Comparison of ENCODE assay signal across 27 cellular contexts in genomic region chr11:109775686-109776085, GRCh38.
A peak's percentile ranks its signal among the peaks of the same experiment; 100 is the strongest.
DNase-seq lines count a peak whose midpoint lies in the region; ATAC-seq, FAIRE-seq and TF ChIP-seq lines count a peak whose summit lies in the region.
"Had no signal": no experiment of that assay in that cellular context is flagged by ENCODE, and none has a peak within 500 bp of the region (broad histone marks: within the 10 kb centered on the region; RNA-seq: fewer than 3 reads in every experiment).

No MANE protein-coding gene starts in this region.

- CTCF ChIA-PET in Panc1 (lab: Charles Lee) (no interaction called here), K562 (lab: Yijun Ruan, JAX; ENCODE audit: low intra/inter-chr PET ratio) (no interaction called here)

- H3K4me1 ChIP-seq in GM23338 (ENCODE audit: insufficient read depth) (no peaks in the 10 kb centered on the region), Panc1 (ENCODE audit: control insufficient read depth, insufficient read depth, low read length) (no peaks in the 10 kb centered on the region), K562 (replicated peaks in 1 of 2; ENCODE audit: control insufficient read depth in 2 of 2, insufficient read depth in 2 of 2, low read length in 2 of 2) (no peaks in the 10 kb centered on the region), neural progenitor cell (peaks cover 4% of the 10 kb centered on the region)
- H3K4me1 ChIP-seq: A549 had no signal

- H3K36me3 Mint-ChIP-seq in GM23338 (ENCODE audit: low read depth) (no peaks in the 10 kb centered on the region), neural progenitor cell (no peaks in the 10 kb centered on the region)
- H3K36me3 Mint-ChIP-seq: CD4-positive, alpha-beta memory T cell; CD4-positive, CD25-positive, alpha-beta regulatory T cell; CD8-positive, alpha-beta memory T cell had no signal

- no peaks in the 10 kb centered on the region for H3K9me1 ChIP-seq in K562 (ENCODE audit: control insufficient read depth, insufficient read depth, low read length)

- H3K27me3 ChIP-seq in GM23338 (ENCODE audit: insufficient read depth) (no peaks in the 10 kb centered on the region), Panc1 (ENCODE audit: control insufficient read depth, insufficient read depth, low read length) (no peaks in the 10 kb centered on the region), K562 (ENCODE audit: control insufficient read depth in 2 of 2, insufficient read depth in 2 of 2, low read length in 2 of 2) (no peaks in the 10 kb centered on the region), neural progenitor cell (no peaks in the 10 kb centered on the region)
- H3K27me3 ChIP-seq: BLaER1 treated with 17β-estradiol and CSF1 and Interleukin-3, amounts not matched to agents 10 nM and 100 nM had no signal

- H3K79me2 ChIP-seq in GM23338 (replicated peaks; ENCODE audit: insufficient read depth), result no peaks in the 10 kb centered on the region
- no peaks in the 10 kb centered on the region for H3K79me2 ChIP-seq in K562 (ENCODE audit: control insufficient read depth, insufficient read depth, low read length)
- no peaks in the 10 kb centered on the region for H3K79me2 ChIP-seq in neural progenitor cell (ENCODE audit: low read depth)

- 0 out of 4 replicates have a peak, but pooled peaks of 1 of the 2 experiments have one; percentile 16 for TF ChIP-seq CTCF in GM23338 (conservative IDR thresholded peaks at IDR 0.05; ENCODE audit: low read depth in 2 of 2)
- TF ChIP-seq CTCF in Panc1 (IDR thresholded peaks at IDR 0.05), result 0 out of 2 replicates have a peak, but pooled peaks have one; percentile 6
- TF ChIP-seq CTCF in K562 (IDR thresholded peaks at IDR 0.05 in 2 of 3, conservative IDR thresholded peaks at IDR 0.05 in 1 of 3; ENCODE audit: insufficient read depth in 2 of 3, low read depth in 1 of 3, low read length in 3 of 3), result no peak
- no peak for TF ChIP-seq CTCF in neural progenitor cell (IDR thresholded peaks at IDR 0.05)

- peaks cover 3% of the 10 kb centered on the region; the same call in 1 of the 3 replicates for H3K4me1 Mint-ChIP-seq in GM23338
- peaks cover 19% of the 10 kb centered on the region for H3K4me1 Mint-ChIP-seq in neural progenitor cell
- H3K4me1 Mint-ChIP-seq: B cell; CD4-positive, alpha-beta memory T cell; CD4-positive, CD25-positive, alpha-beta regulatory T cell; CD8-positive, alpha-beta memory T cell had no signal

- 0 out of 2 replicates have a peak, but pooled peaks cover 4% of the 10 kb centered on the region for H3K9me2 ChIP-seq in GM23338 (ENCODE audit: insufficient read depth)

- POLR2A ChIA-PET in Panc1 (lab: Charles Lee), result no interaction called here
- POLR2A ChIA-PET in K562 (lab: Yijun Ruan, JAX), result no interaction called here

- no peak overlapping the region for H3K4me3 ChIP-seq in GM23338
- no peak overlapping the region for H3K4me3 ChIP-seq in Panc1 (ENCODE audit: low read depth in 2 of 2, low read length in 2 of 2)
- H3K4me3 ChIP-seq in K562, result no peak overlapping the region
- no peak overlapping the region for H3K4me3 ChIP-seq in neural progenitor cell
- H3K4me3 ChIP-seq: A549; BLaER1 treated with 17β-estradiol and CSF1 and Interleukin-3, amounts not matched to agents 10 nM and 100 nM; GM12878 had no signal

- BruUV-seq in Panc1 (replicated peaks; lab: Mats Ljungman, UMichigan), result no TSS peak
- no TSS peak for BruUV-seq in K562 (replicated peaks; lab: Mats Ljungman, UMichigan)

- no peak overlapping the region for H3K4me3 Mint-ChIP-seq in GM23338
- H3K4me3 Mint-ChIP-seq in neural progenitor cell, result no peak overlapping the region
- H3K4me3 Mint-ChIP-seq: B cell; CD4-positive, alpha-beta memory T cell; CD4-positive, CD25-positive, alpha-beta regulatory T cell; CD8-positive, alpha-beta memory T cell had no signal

- H3K9me3 Mint-ChIP-seq in GM23338, result no peaks in the 10 kb centered on the region
- peaks cover 7% of the 10 kb centered on the region for H3K9me3 Mint-ChIP-seq in neural progenitor cell
- H3K9me3 Mint-ChIP-seq: CD4-positive, CD25-positive, alpha-beta regulatory T cell had no signal

- no peak overlapping the region for H3K9ac ChIP-seq in K562 (ENCODE audit: insufficient read depth in 1 of 2, low read depth in 2 of 2, low read length in 2 of 2)
- no peak overlapping the region for H3K9ac ChIP-seq in neural progenitor cell
- H3K9ac ChIP-seq: BLaER1 treated with 17β-estradiol and CSF1 and Interleukin-3, amounts not matched to agents 10 nM and 100 nM had no signal

- no peak overlapping the region for H3K27ac Mint-ChIP-seq in GM23338
- H3K27ac Mint-ChIP-seq in neural progenitor cell, result peak overlapping the region; percentile 46
- H3K27ac Mint-ChIP-seq: B cell; CD4-positive, alpha-beta memory T cell; CD4-positive, CD25-positive, alpha-beta regulatory T cell; CD8-positive, alpha-beta memory T cell had no signal

- WGBS in K562 (ENCODE audit: insufficient coverage, low coverage, missing lambda C conversion rate), result 6% methylated on average over 2 of the region's 2 CpGs

- no peak overlapping the region for H3K27ac ChIP-seq in GM23338 (ENCODE audit: low read depth)
- H3K27ac ChIP-seq in Panc1 (ENCODE audit: low read length), result no peak overlapping the region
- H3K27ac ChIP-seq in K562 (ENCODE audit: extremely low read depth, low read depth, low read length), result no peak overlapping the region
- no peak overlapping the region for H3K27ac ChIP-seq in neural progenitor cell
- H3K27ac ChIP-seq: 22Rv1; A549; BLaER1 treated with 17β-estradiol and CSF1 and Interleukin-3, amounts not matched to agents 10 nM and 100 nM; C4-2B had no signal

- H3K4me2 ChIP-seq in GM23338, result no peak overlapping the region
- no peak overlapping the region for H3K4me2 ChIP-seq in K562 (ENCODE audit: insufficient read depth, low read length)
- H3K4me2 ChIP-seq in neural progenitor cell, result no peak overlapping the region
- H3K4me2 ChIP-seq: A549; BLaER1 treated with 17β-estradiol and CSF1 and Interleukin-3, amounts not matched to agents 10 nM and 100 nM had no signal

- H4K20me1 ChIP-seq in GM23338 (replicated peaks; ENCODE audit: insufficient read depth), result no peaks in the 10 kb centered on the region
- H4K20me1 ChIP-seq in K562 (replicated peaks; ENCODE audit: control insufficient read depth, insufficient read depth, low read length), result no peaks in the 10 kb centered on the region
- no peaks in the 10 kb centered on the region for H4K20me1 ChIP-seq in neural progenitor cell (ENCODE audit: low read depth)
- H4K20me1 ChIP-seq: BLaER1 treated with 17β-estradiol and CSF1 and Interleukin-3, amounts not matched to agents 10 nM and 100 nM had no signal

- DNase-seq in GM23338 (ENCODE audit: low spot score), result peak; percentile 6
- no peak for DNase-seq in Panc1 (ENCODE audit: low read depth, low spot score)
- no peak for DNase-seq in K562 (ENCODE audit: extremely low read depth in 1 of 4, low spot score in 3 of 4)
- no peak for DNase-seq in neural progenitor cell (ENCODE audit: low spot score)
- no peak for DNase-seq in kidney glomerular epithelial cell (lab: John Stamatoyannopoulos, UW)
- DNase-seq: AML-193; CD4-positive, alpha-beta memory T cell; CD4-positive, CD25-positive, alpha-beta regulatory T cell; CD8-positive, alpha-beta memory T cell; COR-L47; DMS 273 treated with DMSO at 0.1 percent for 48 hours; DMS153; DMS53; DMS79; DND-41; EL; GDM1 had no signal

- TF ChIP-seq EP300 in K562 (IDR thresholded peaks at IDR 0.05; ENCODE audit: low read length), result no peak

- TF ChIP-seq POLR2A in K562 (conservative IDR thresholded peaks at IDR 0.05), result no peak

- no peaks in the 10 kb centered on the region for H3K9me3 ChIP-seq in Panc1 (ENCODE audit: control insufficient read depth, insufficient read depth, low read depth, low read length)
- no peaks in the 10 kb centered on the region for H3K9me3 ChIP-seq in K562 (replicated peaks; ENCODE audit: control insufficient read depth, insufficient read depth, low read depth, low read length)
- no peaks in the 10 kb centered on the region for H3K9me3 ChIP-seq in neural progenitor cell (ENCODE audit: low read depth)
- H3K9me3 ChIP-seq: A549; BLaER1 treated with 17β-estradiol and CSF1 and Interleukin-3, amounts not matched to agents 10 nM and 100 nM had no signal

- H3K27me3 Mint-ChIP-seq in GM23338 (ENCODE audit: insufficient read depth, low read depth, poor library complexity) (no peaks in the 10 kb centered on the region), neural progenitor cell (ENCODE audit: insufficient read depth, low read depth) (peaks cover 4% of the 10 kb centered on the region)
- H3K27me3 Mint-ChIP-seq: B cell; CD4-positive, alpha-beta memory T cell; CD4-positive, CD25-positive, alpha-beta regulatory T cell had no signal

- H3F3A ChIP-seq in GM23338 (replicated peaks; ENCODE audit: low read depth) (no peaks in the 10 kb centered on the region), neural progenitor cell (ENCODE audit: low read depth) (no peaks in the 10 kb centered on the region)

- H2AFZ ChIP-seq in GM23338 (no peak overlapping the region; the same call in 1 of the 2 replicates), K562 (ENCODE audit: low read depth, low read length) (no peak overlapping the region), neural progenitor cell (replicated peaks) (no peak overlapping the region)

- FAIRE-seq in K562 (lab: Jason Lieb, UNC), result no peak
- FAIRE-seq: A549, GM12878, GM12892, GM18507 had no signal

- intact Hi-C loops in Panc1 (cut with micrococcal nuclease; ENCODE audit: unreplicated experiment) (no loop called here), K562 (cut with micrococcal nuclease) (no loop called here)

- 0 out of 4 replicates have a peak, but pooled peaks of 1 of the 2 experiments have one; percentile 12 for TF ChIP-seq RAD21 in K562 (CRISPR knock-in tag; conservative IDR thresholded peaks at IDR 0.05 in 1 of 2, IDR thresholded peaks at IDR 0.05 in 1 of 2)

- H3K36me3 ChIP-seq in GM23338 (ENCODE audit: insufficient read depth) (no peaks in the 10 kb centered on the region), Panc1 (ENCODE audit: control insufficient read depth, insufficient read depth, low read length) (no peaks in the 10 kb centered on the region), K562 (ENCODE audit: control insufficient read depth, insufficient read depth, low read length) (no peaks in the 10 kb centered on the region), neural progenitor cell (no peaks in the 10 kb centered on the region)
- H3K36me3 ChIP-seq: BLaER1 treated with 17β-estradiol and CSF1 and Interleukin-3, amounts not matched to agents 10 nM and 100 nM had no signal

- ATAC-seq in GM23338, result peak; percentile 67
- no peak for ATAC-seq in Panc1
- peak; percentile 49; the same call in 2 of the 3 replicates for ATAC-seq in K562
- no peak for ATAC-seq in HG02763 (IDR thresholded peaks at IDR 0.05; ENCODE audit: unreplicated experiment)
- no peak for ATAC-seq in HG02623 (IDR thresholded peaks at IDR 0.05; ENCODE audit: unreplicated experiment)
- ATAC-seq: A549, GM12878 had no signal

- in situ Hi-C loops in Panc1 (cut with HindIII; ENCODE audit: low pct_unique_long_range_greater_than_20kb, low sequenced_read_pairs), result no loop called here
- in situ Hi-C loops in K562 (cut with MboI), result no loop called here

TF ChIP-seq in GM23338, 12 proteins besides CTCF, POLR2A, EP300 and RAD21 (continues in another document):
- TF ChIP-seq ZNF114 (CRISPR knock-in tag; IDR thresholded peaks at IDR 0.05), result no peak

TF ChIP-seq in K562, 482 proteins besides CTCF, POLR2A, EP300 and RAD21 (continues in another document):
- TF ChIP-seq NRF1 (conservative IDR thresholded peaks at IDR 0.05 in 1 of 2, IDR thresholded peaks at IDR 0.05 in 1 of 2) (no peak), EHMT2 (IDR thresholded peaks at IDR 0.05) (no peak), KLF13 (tag; IDR thresholded peaks at IDR 0.05; ENCODE audit: borderline replicate concordance, low read depth) (no peak), ZNF780A (CRISPR knock-in tag; IDR thresholded peaks at IDR 0.05) (no peak)

Comparison
In these comparisons a context has a peak if more than half of its experiments do, and no peak if none do; other contexts are left out.
1. ATAC-seq: peak in GM23338 (single experiment) and K562 (single experiment); none in Panc1 (single experiment), HG02763 (single experiment) and HG02623 (single experiment).